In genomic region chr7:85456254-85456653, GRCh38 we compare ENCODE assay signal across 25 cellular contexts.
"Had no signal": no experiment of that assay in that cellular context is flagged by ENCODE, and none has a peak within 500 bp of the region (broad histone marks: within the 10 kb centered on the region; RNA-seq: fewer than 3 reads in every experiment).

No MANE protein-coding gene starts in this region.

- H3K27me3 ChIP-seq: esophagus muscularis mucosa, heart right ventricle, tibial nerve had no signal

- H3K36me3 ChIP-seq: esophagus muscularis mucosa, heart right ventricle, tibial nerve had no signal

- H2AFZ ChIP-seq: parathyroid adenoma had no signal

- H3K4me2 ChIP-seq: smooth muscle cell had no signal

- H3K9me3 ChIP-seq: esophagus muscularis mucosa, heart right ventricle, psoas muscle, tibial nerve had no signal

- H3K4me3 ChIP-seq: esophagus muscularis mucosa, heart right ventricle, psoas muscle, smooth muscle cell, tibial nerve had no signal

- ATAC-seq: activated T-helper 17 cell treated with anti-CD3 and anti-CD28 coated beads, Interleukin-2, amount 50 U/mL, for 72 hours; heart right ventricle; naive thymus-derived CD4-positive, alpha-beta T cell; psoas muscle had no signal

- H3K36me3 Mint-ChIP-seq: activated CD4-positive, alpha-beta memory T cell treated with anti-CD3 and anti-CD28 coated beads for 36 hours; memory B cell; naive thymus-derived CD4-positive, alpha-beta T cell had no signal

- H3K9ac ChIP-seq: parathyroid adenoma had no signal

- H3K4me1 Mint-ChIP-seq: activated CD4-positive, alpha-beta T cell treated with anti-CD3 and anti-CD28 coated beads, Interleukin-2, amount 10 ng/mL, durations not matched to agents 24 days and 14 days; activated T-helper 17 cell treated with anti-CD3 and anti-CD28 coated beads, Interleukin-2, amount 50 U/mL, for 72 hours; memory B cell; naive thymus-derived CD4-positive, alpha-beta T cell; neural crest cell had no signal

- H3K9me3 Mint-ChIP-seq: activated CD4-positive, alpha-beta memory T cell treated with anti-CD3 and anti-CD28 coated beads for 36 hours; activated CD4-positive, alpha-beta T cell treated with anti-CD3 and anti-CD28 coated beads, Interleukin-2, amount 10 ng/mL, durations not matched to agents 24 days and 14 days; memory B cell had no signal

- H3K79me2 ChIP-seq: parathyroid adenoma had no signal

- H3K27ac ChIP-seq: esophagus muscularis mucosa, heart right ventricle, parathyroid adenoma, psoas muscle, tibial nerve had no signal

- H3K27me3 Mint-ChIP-seq: activated CD4-positive, alpha-beta memory T cell treated with anti-CD3 and anti-CD28 coated beads for 36 hours; activated CD4-positive, alpha-beta T cell treated with anti-CD3 and anti-CD28 coated beads, Interleukin-2, amount 10 ng/mL, durations not matched to agents 24 days and 14 days; activated T-helper 17 cell treated with anti-CD3 and anti-CD28 coated beads, Interleukin-2, amount 50 U/mL, for 72 hours; memory B cell; naive thymus-derived CD4-positive, alpha-beta T cell had no signal

- H3K4me1 ChIP-seq: esophagus muscularis mucosa, heart right ventricle, parathyroid adenoma, psoas muscle, tibial nerve had no signal

- H3K4me3 Mint-ChIP-seq: activated CD4-positive, alpha-beta memory T cell treated with anti-CD3 and anti-CD28 coated beads for 36 hours; activated CD4-positive, alpha-beta T cell treated with anti-CD3 and anti-CD28 coated beads, Interleukin-2, amount 10 ng/mL, durations not matched to agents 24 days and 14 days; activated T-helper 17 cell treated with anti-CD3 and anti-CD28 coated beads, Interleukin-2, amount 50 U/mL, for 72 hours; memory B cell; naive thymus-derived CD4-positive, alpha-beta T cell; neural crest cell had no signal

- DNase-seq: activated CD4-positive, alpha-beta memory T cell treated with anti-CD3 and anti-CD28 coated beads for 36 hours; activated CD4-positive, alpha-beta T cell treated with anti-CD3 and anti-CD28 coated beads, Interleukin-2, amount 10 ng/mL, durations not matched to agents 24 days and 14 days; activated CD4-positive, CD25-positive, alpha-beta regulatory T cell treated with anti-CD3 and anti-CD28 coated beads, Interleukin-2, amount 50 U/mL, for 72 hours; activated CD8-positive, alpha-beta memory T cell treated with anti-CD3 and anti-CD28 coated beads, Interleukin-2, amount 50 U/mL, for 4 hours; activated gamma-delta T cell treated with Interleukin-2 at 50 U/mL for 16 hours; activated naive CD4-positive, alpha-beta T cell treated with anti-CD3 and anti-CD28 coated beads, Interleukin-2, amount 50 U/mL, for 16 hours; activated T-cell treated with anti-CD3 and anti-CD28 coated beads, Interleukin-2, amount 50 U/mL, for 1 hour; amniotic stem cell; caudate nucleus; foreskin melanocyte; heart right ventricle; midbrain; naive thymus-derived CD4-positive, alpha-beta T cell; nucleus accumbens; psoas muscle; stimulated activated CD4-positive, alpha-beta T cell treated with anti-CD3 and anti-CD28 coated beads, Interleukin-15, amount 100 ng/mL, for 24 hours; stimulated activated CD4-positive, alpha-beta T cell treated with anti-CD3 and anti-CD28 coated beads, Interleukin-2, amount 100 ng/mL, for 24 hours; stimulated activated naive CD4-positive, alpha-beta T cell had no signal

- H3K27ac Mint-ChIP-seq: activated CD4-positive, alpha-beta memory T cell treated with anti-CD3 and anti-CD28 coated beads for 36 hours; activated CD4-positive, alpha-beta T cell treated with anti-CD3 and anti-CD28 coated beads, Interleukin-2, amount 10 ng/mL, durations not matched to agents 24 days and 14 days; activated T-helper 17 cell treated with anti-CD3 and anti-CD28 coated beads, Interleukin-2, amount 50 U/mL, for 72 hours; memory B cell; naive thymus-derived CD4-positive, alpha-beta T cell had no signal
